In genomic region chr5:95988877-95989276, GRCh38 we compare ENCODE assay signal across 1 cellular context.
TF ChIP-seq lines count a peak whose summit lies in the region.

No MANE protein-coding gene starts in this region.

TF ChIP-seq in HepG2, 621 proteins besides CTCF, POLR2A, EP300 and RAD21 (continued from another document and continues in another):
- TF ChIP-seq, protein P1, sequence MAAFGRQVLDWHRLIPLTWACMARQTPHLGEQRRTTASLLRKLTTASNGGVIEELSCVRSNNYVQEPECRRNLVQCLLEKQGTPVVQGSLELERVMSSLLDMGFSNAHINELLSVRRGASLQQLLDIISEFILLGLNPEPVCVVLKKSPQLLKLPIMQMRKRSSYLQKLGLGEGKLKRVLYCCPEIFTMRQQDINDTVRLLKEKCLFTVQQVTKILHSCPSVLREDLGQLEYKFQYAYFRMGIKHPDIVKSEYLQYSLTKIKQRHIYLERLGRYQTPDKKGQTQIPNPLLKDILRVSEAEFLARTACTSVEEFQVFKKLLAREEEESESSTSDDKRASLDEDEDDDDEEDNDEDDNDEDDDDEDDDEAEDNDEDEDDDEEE (CRISPR knock-in tag; IDR thresholded peaks at IDR 0.05), result no peak
- TF ChIP-seq ZZZ3 (CRISPR knock-in tag; IDR thresholded peaks at IDR 0.05; ENCODE audit: borderline replicate concordance) (no peak), POLR2G (IDR thresholded peaks at IDR 0.05; ENCODE audit: low read depth, low read length) (no peak), RFXAP (CRISPR knock-in tag; IDR thresholded peaks at IDR 0.05; ENCODE audit: borderline replicate concordance) (no peak), NR1H2 (CRISPR knock-in tag; IDR thresholded peaks at IDR 0.05; ENCODE audit: borderline replicate concordance, low read depth) (no peak), PAXIP1 (CRISPR knock-in tag; conservative IDR thresholded peaks at IDR 0.05) (peak; percentile 92), MATR3 (CRISPR knock-in tag; IDR thresholded peaks at IDR 0.05) (no peak), ZNF441 (CRISPR knock-in tag; IDR thresholded peaks at IDR 0.05; ENCODE audit: borderline replicate concordance) (no peak), ZNF709 (CRISPR knock-in tag; IDR thresholded peaks at IDR 0.05) (no peak), HNF1B (CRISPR knock-in tag; IDR thresholded peaks at IDR 0.05) (no peak), FOXP1 (IDR thresholded peaks at IDR 0.05) (no peak), FOXP1 (CRISPR knock-in tag; IDR thresholded peaks at IDR 0.05) (peak; percentile 73), ZNF136 (CRISPR knock-in tag; IDR thresholded peaks at IDR 0.05; ENCODE audit: low read depth) (no peak), RBM39 (IDR thresholded peaks at IDR 0.05; ENCODE audit: low read depth, low read length, poor library complexity, severe bottlenecking) (no peak), RARG (CRISPR knock-in tag; IDR thresholded peaks at IDR 0.05; ENCODE audit: low read depth) (no peak), TGIF2 (CRISPR knock-in tag; IDR thresholded peaks at IDR 0.05) (0 out of 2 replicates have a peak, but pooled peaks have one; percentile 48), IRF9 (CRISPR knock-in tag; IDR thresholded peaks at IDR 0.05; ENCODE audit: borderline replicate concordance) (no peak), PAWR (CRISPR knock-in tag; IDR thresholded peaks at IDR 0.05; ENCODE audit: borderline replicate concordance) (no peak), NFAT5 (CRISPR knock-in tag; IDR thresholded peaks at IDR 0.05) (no peak), KDM4B (CRISPR knock-in tag; IDR thresholded peaks at IDR 0.05) (no peak), CERS6 (CRISPR knock-in tag; IDR thresholded peaks at IDR 0.05) (no peak), HDAC1 (CRISPR knock-in tag; IDR thresholded peaks at IDR 0.05) (peak; percentile 40; the same call in 1 of the 2 replicates), NCOA2 (CRISPR knock-in tag; IDR thresholded peaks at IDR 0.05) (peak; percentile 68), THRA (CRISPR knock-in tag; IDR thresholded peaks at IDR 0.05; ENCODE audit: borderline replicate concordance) (no peak), MIXL1 (CRISPR knock-in tag; IDR thresholded peaks at IDR 0.05) (peak; percentile 62; the same call in 1 of the 2 replicates), ZNF558 (CRISPR knock-in tag; IDR thresholded peaks at IDR 0.05; ENCODE audit: borderline replicate concordance) (no peak), ZNF569 (CRISPR knock-in tag; IDR thresholded peaks at IDR 0.05; ENCODE audit: borderline replicate concordance) (0 out of 2 replicates have a peak, but pooled peaks have one; percentile 43), FUBP1 (CRISPR knock-in tag; IDR thresholded peaks at IDR 0.05; ENCODE audit: borderline replicate concordance) (no peak), BCL6 (CRISPR knock-in tag; IDR thresholded peaks at IDR 0.05) (peak; percentile 42; the same call in 1 of the 2 replicates), MXI1 (IDR thresholded peaks at IDR 0.05; ENCODE audit: borderline replicate concordance, low read depth, low read length) (peak; percentile 4; the same call in 1 of the 3 replicates), SALL1 (CRISPR knock-in tag; IDR thresholded peaks at IDR 0.05) (peak; percentile 27; the same call in 1 of the 2 replicates), SP5 (CRISPR knock-in tag; IDR thresholded peaks at IDR 0.05; ENCODE audit: borderline replicate concordance, low read depth) (no peak), ZSCAN22 (CRISPR knock-in tag; IDR thresholded peaks at IDR 0.05) (no peak), ZNF343 (CRISPR knock-in tag; IDR thresholded peaks at IDR 0.05) (no peak), ZNF850 (CRISPR knock-in tag; conservative IDR thresholded peaks at IDR 0.05) (no peak), ZNF616 (CRISPR knock-in tag; IDR thresholded peaks at IDR 0.05; ENCODE audit: low read depth) (no peak), ARNT2 (CRISPR knock-in tag; IDR thresholded peaks at IDR 0.05; ENCODE audit: low read depth) (no peak), ELF3 (CRISPR knock-in tag; IDR thresholded peaks at IDR 0.05) (peak; percentile 67; the same call in 1 of the 2 replicates)
- TF ChIP-seq, protein P2, sequence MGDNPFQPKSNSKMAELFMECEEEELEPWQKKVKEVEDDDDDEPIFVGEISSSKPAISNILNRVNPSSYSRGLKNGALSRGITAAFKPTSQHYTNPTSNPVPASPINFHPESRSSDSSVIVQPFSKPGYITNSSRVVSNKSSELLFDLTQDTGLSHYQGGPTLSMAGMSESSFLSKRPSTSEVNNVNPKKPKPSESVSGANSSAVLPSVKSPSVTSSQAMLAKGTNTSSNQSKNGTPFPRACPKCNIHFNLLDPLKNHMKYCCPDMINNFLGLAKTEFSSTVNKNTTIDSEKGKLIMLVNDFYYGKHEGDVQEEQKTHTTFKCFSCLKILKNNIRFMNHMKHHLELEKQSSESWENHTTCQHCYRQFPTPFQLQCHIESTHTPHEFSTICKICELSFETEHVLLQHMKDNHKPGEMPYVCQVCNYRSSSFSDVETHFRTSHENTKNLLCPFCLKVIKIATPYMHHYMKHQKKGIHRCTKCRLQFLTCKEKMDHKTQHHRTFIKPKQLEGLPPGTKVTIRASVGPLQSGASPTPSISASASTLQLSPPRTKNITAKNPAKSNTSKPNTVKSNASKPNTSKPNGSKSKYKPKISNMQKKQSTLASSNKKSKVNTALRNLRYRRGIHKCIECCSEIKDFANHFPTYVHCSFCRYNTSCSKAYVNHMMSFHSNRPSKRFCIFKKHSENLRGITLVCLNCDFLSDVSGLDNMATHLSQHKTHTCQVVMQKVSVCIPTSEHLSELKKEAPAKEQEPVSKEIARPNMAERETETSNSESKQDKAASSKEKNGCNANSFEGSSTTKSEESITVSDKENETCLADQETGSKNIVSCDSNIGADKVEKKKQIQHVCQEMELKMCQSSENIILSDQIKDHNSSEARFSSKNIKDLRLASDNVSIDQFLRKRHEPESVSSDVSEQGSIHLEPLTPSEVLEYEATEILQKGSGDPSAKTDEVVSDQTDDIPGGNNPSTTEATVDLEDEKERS (CRISPR knock-in tag; IDR thresholded peaks at IDR 0.05), result no peak
- TF ChIP-seq, protein P3, sequence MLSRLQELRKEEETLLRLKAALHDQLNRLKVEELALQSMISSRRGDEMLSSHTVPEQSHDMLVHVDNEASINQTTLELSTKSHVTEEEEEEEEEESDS (CRISPR knock-in tag; IDR thresholded peaks at IDR 0.05; ENCODE audit: borderline replicate concordance), result no peak
- TF ChIP-seq, protein P4, sequence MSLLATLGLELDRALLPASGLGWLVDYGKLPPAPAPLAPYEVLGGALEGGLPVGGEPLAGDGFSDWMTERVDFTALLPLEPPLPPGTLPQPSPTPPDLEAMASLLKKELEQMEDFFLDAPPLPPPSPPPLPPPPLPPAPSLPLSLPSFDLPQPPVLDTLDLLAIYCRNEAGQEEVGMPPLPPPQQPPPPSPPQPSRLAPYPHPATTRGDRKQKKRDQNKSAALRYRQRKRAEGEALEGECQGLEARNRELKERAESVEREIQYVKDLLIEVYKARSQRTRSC (CRISPR knock-in tag; IDR thresholded peaks at IDR 0.05; ENCODE audit: low read depth), result no peak
